In the genomic region with DNA sequence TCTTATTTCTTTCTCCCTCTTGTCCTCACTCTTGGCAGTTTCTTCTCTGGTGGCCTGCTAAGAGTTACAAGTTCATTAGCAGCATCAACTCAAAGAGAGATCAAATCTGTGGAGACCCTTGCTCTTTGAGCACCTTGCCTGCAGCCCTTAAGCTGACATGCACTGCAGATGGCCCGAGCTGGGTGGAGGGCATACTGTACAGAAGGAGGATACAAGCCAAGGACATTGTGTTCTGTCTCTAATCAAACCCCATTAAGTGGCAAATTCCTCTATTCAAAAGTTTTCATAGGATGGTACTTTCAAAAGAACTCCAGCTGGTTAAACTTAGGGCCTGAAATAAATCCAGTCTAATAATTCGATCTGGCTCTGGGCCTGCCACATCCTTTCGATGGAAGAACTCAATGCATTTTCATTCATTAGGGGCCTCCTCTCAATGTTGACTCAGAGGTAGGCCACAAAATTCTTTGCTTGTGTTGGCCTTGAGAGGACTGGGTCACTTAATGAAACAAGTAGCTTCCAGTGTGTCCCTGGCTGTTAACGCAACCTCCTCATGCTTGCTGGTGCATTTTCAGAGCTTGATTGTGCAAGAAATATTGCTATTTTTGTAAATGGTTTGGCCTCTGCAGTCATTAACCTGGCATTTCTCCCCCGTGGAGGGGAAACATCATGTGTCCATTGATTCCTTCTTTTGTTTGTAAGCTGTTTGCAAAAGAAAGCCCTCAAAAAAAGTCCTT, we compare ENCODE assay signal across 12 cellular contexts.
DNase-seq lines count a peak whose midpoint lies in the region; ATAC-seq, FAIRE-seq and TF ChIP-seq lines count a peak whose summit lies in the region.
"Had no signal": no experiment of that assay in that cellular context is flagged by ENCODE, and none has a peak within 500 bp of the region (broad histone marks: within the 10 kb centered on the region; RNA-seq: fewer than 3 reads in every experiment).

No MANE protein-coding gene starts in this region.

- dilution Hi-C loops in IMR-90 (cut with HindIII; ENCODE audit: low sequenced_read_pairs, unreplicated experiment): no loop called here

- H2BK20ac ChIP-seq in IMR-90 (ENCODE audit: low read depth, low read length): no peak overlapping the region

- no peak overlapping the region for H2BK5ac ChIP-seq in IMR-90 (ENCODE audit: low read depth, low read length, poor library complexity, severe bottlenecking)

- intact Hi-C loops in IMR-90 (cut with micrococcal nuclease): no loop called here

- H3K18ac ChIP-seq in IMR-90 (ENCODE audit: low read depth, low read length): no peak overlapping the region; the same call in 1 of the 2 replicates

- no peaks in the 10 kb centered on the region for H3K36me3 ChIP-seq in IMR-90 (ENCODE audit: control insufficient read depth, insufficient read depth, low read length)
- H3K36me3 ChIP-seq in bronchial epithelial cell (ENCODE audit: control insufficient read depth, insufficient read depth, low read length): no peaks in the 10 kb centered on the region
- no peaks in the 10 kb centered on the region for H3K36me3 ChIP-seq in subcutaneous abdominal adipose tissue (ENCODE audit: control insufficient read depth in 5 of 5, insufficient read depth in 5 of 5, low read length in 5 of 5)
- H3K36me3 ChIP-seq: neutrophil had no signal

- DNase-seq in IMR-90: peak; percentile 22
- peak; percentile 20 for DNase-seq in bronchial epithelial cell (ENCODE audit: low read depth)
- DNase-seq in kidney tubule cell (ENCODE audit: low spot score): peak; percentile 9
- no peak for DNase-seq in activated T-cell treated with anti-CD3 and anti-CD28 coated beads, Interleukin-2, amount 50 U/mL, for 1 hour
- no peak for DNase-seq in SW480 (ENCODE audit: low spot score)
- DNase-seq: NCI-H1930, T-cell had no signal

- no peak overlapping the region for H4K5ac ChIP-seq in IMR-90 (ENCODE audit: low read depth, low read length)

- in situ Hi-C loops in IMR-90 (cut with MboI; ENCODE audit: low sequenced_read_pairs): no loop called here

- H3K56ac ChIP-seq in IMR-90 (ENCODE audit: extremely low read depth, insufficient read depth, low read length): no peak overlapping the region

- POLR2A ChIA-PET in IMR-90 (lab: Charles Lee; ENCODE audit: unreplicated experiment): no interaction called here

- no TSS peak for BruUV-seq in IMR-90 (replicated peaks; lab: Mats Ljungman, UMichigan)

- no peak overlapping the region for H3K23ac ChIP-seq in IMR-90 (ENCODE audit: low read depth, low read length)

- FAIRE-seq in bronchial epithelial cell (lab: Jason Lieb, UNC): no peak

- CTCF ChIA-PET in IMR-90 (lab: Yijun Ruan, JAX): no interaction called here

- no peaks in the 10 kb centered on the region for H3K9me1 ChIP-seq in IMR-90 (ENCODE audit: insufficient read depth, low read length)

- no peaks in the 10 kb centered on the region for H3K9me3 ChIP-seq in IMR-90 (ENCODE audit: control insufficient read depth, insufficient read depth, low read length)
- no peaks in the 10 kb centered on the region for H3K9me3 ChIP-seq in subcutaneous abdominal adipose tissue (ENCODE audit: control insufficient read depth in 5 of 5, low read length in 5 of 5)
- H3K9me3 ChIP-seq: neutrophil had no signal

- no peak overlapping the region for H3K4ac ChIP-seq in IMR-90 (ENCODE audit: low read depth, low read length)

- H4K91ac ChIP-seq in IMR-90 (ENCODE audit: insufficient read depth, low read depth, low read length): no peak overlapping the region

- H3K27ac ChIP-seq in IMR-90 (ENCODE audit: insufficient read depth, low read length) (no peak overlapping the region), subcutaneous abdominal adipose tissue (ENCODE audit: low read depth, low read length) (peak overlapping the region; percentile 25)
- H3K27ac ChIP-seq: epithelial cell of prostate, neutrophil had no signal

- H3K9ac ChIP-seq in IMR-90 (ENCODE audit: low read depth, low read length) (no peak overlapping the region), subcutaneous abdominal adipose tissue (ENCODE audit: low read length in 5 of 5) (no peak overlapping the region)

- H3K14ac ChIP-seq in IMR-90 (replicated peaks; ENCODE audit: low read depth, low read length): no peak overlapping the region

- H4K8ac ChIP-seq in IMR-90 (ENCODE audit: low read depth in 2 of 2, low read length in 2 of 2): no peak overlapping the region

- no peak for TF ChIP-seq POLR2A in IMR-90 (IDR thresholded peaks at IDR 0.05; ENCODE audit: low read depth, low read length)

- H3K4me2 ChIP-seq in IMR-90 (ENCODE audit: low read depth, low read length): no peak overlapping the region

- H3K4me1 ChIP-seq in IMR-90 (ENCODE audit: control insufficient read depth, insufficient read depth, low read length) (peaks cover 5% of the 10 kb centered on the region; the same call in 1 of the 2 replicates), subcutaneous abdominal adipose tissue (ENCODE audit: control insufficient read depth in 5 of 5, insufficient read depth in 5 of 5, low read length in 5 of 5) (peaks cover 0 to 27% (median 25%) of the 10 kb centered on the region in 5 donors)

- no peak for ATAC-seq in IMR-90 (ENCODE audit: low read depth)
- no peak for ATAC-seq in HG03439 (IDR thresholded peaks at IDR 0.05; ENCODE audit: unreplicated experiment)
- no peak for ATAC-seq in GM18907 (IDR thresholded peaks at IDR 0.05; ENCODE audit: unreplicated experiment)
- ATAC-seq: T-cell had no signal

- no peak overlapping the region for H2BK15ac ChIP-seq in IMR-90 (ENCODE audit: low read depth, low read length)

- no peak overlapping the region for H2AK5ac ChIP-seq in IMR-90 (ENCODE audit: low read depth, low read length)

- H4K20me1 ChIP-seq in IMR-90 (ENCODE audit: insufficient read depth, low read length): no peaks in the 10 kb centered on the region

- WGBS in IMR-90 (ENCODE audit: extremely low coverage in 2 of 2, insufficient read length in 1 of 2), 2 experiments: 59% methylated on average over 2 of the region's 5 CpGs; no CpG with 5 or more reads in 1 of the 2 experiments

- no peak for TF ChIP-seq CTCF in IMR-90 (conservative IDR thresholded peaks at IDR 0.05; ENCODE audit: low read depth, low read length)
- TF ChIP-seq CTCF in bronchial epithelial cell (IDR thresholded peaks at IDR 0.05; ENCODE audit: insufficient read depth, low read length, severe bottlenecking): no peak

- no peak overlapping the region for H2BK120ac ChIP-seq in IMR-90 (ENCODE audit: low read depth, low read length)

- H3K27me3 ChIP-seq in IMR-90 (ENCODE audit: control insufficient read depth, insufficient read depth, low read length): peaks cover 6% of the 10 kb centered on the region
- no peaks in the 10 kb centered on the region for H3K27me3 ChIP-seq in bronchial epithelial cell (ENCODE audit: control insufficient read depth, insufficient read depth, low read length)
- H3K27me3 ChIP-seq in subcutaneous abdominal adipose tissue (ENCODE audit: control insufficient read depth in 5 of 5, insufficient read depth in 4 of 5, low read length in 5 of 5): no peaks in the 10 kb centered on the region

- H3K4me3 ChIP-seq in IMR-90 (ENCODE audit: insufficient read depth, low read depth, low read length) (no peak overlapping the region), bronchial epithelial cell (ENCODE audit: low read depth, low read length) (no peak overlapping the region), subcutaneous abdominal adipose tissue (ENCODE audit: low read depth in 1 of 5, low read length in 5 of 5) (no peak overlapping the region)

- no peak overlapping the region for H2AK9ac ChIP-seq in IMR-90 (replicated peaks; ENCODE audit: low read depth, low read length, poor library complexity)

- TF ChIP-seq RAD21 in IMR-90 (IDR thresholded peaks at IDR 0.05; ENCODE audit: low read length): no peak

- H2AFZ ChIP-seq in IMR-90 (replicated peaks; ENCODE audit: low read length, poor library complexity): no peak overlapping the region

- no peaks in the 10 kb centered on the region for H3K79me1 ChIP-seq in IMR-90 (ENCODE audit: low read depth in 1 of 2, low read length in 2 of 2)

TF ChIP-seq in IMR-90, 13 proteins besides CTCF, POLR2A, EP300 and RAD21:
- TF ChIP-seq NFE2L2 (IDR thresholded peaks at IDR 0.05; ENCODE audit: low read depth, low read length) (no peak), CEBPB (IDR thresholded peaks at IDR 0.05; ENCODE audit: low read depth, low read length) (peak; percentile 86), MAFK (IDR thresholded peaks at IDR 0.05; ENCODE audit: low read depth, low read length) (no peak)

Comparison
In these comparisons a context has a peak if more than half of its experiments do, and no peak if none do; other contexts are left out.
1. DNase-seq: peak in IMR-90 (single experiment), bronchial epithelial cell (single experiment) and kidney tubule cell (single experiment); none in activated T-cell treated with anti-CD3 and anti-CD28 coated beads, Interleukin-2, amount 50 U/mL, for 1 hour (single experiment) and SW480 (single experiment).